12 cellular contexts compared by ENCODE assay signal in the genomic region with DNA sequence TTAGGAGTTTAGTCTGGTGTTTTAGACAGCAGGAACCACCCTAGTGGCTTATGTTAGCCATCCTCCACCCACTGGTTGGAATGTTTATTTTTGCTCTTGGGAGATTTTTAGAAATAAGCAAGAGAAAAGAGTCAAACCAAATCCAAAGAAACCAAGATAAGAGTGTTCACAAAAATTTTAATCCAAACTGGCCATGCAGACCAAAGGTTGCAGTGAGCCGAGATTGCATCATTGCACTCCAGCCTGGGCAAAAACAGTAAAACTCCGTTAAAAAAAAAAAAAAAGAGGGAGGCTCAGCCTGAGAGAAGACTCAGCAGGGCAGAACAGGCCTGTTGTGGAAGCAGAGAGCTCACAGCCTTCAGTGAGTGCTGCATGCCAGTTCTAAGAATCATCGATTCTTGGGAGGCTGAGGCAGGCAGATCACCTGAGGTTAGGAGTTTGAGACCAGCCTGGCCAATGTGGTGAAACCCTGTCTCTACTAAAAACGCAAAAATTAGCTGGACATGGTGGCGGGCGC. TPM values are rescaled to one million over a fixed set of nuclear protein-coding genes. Genes with fewer than 3 reads are reported as not detected.
DNase-seq lines count a peak whose midpoint lies in the region; ATAC-seq and TF ChIP-seq lines count a peak whose summit lies in the region.
"Had no signal": no experiment of that assay in that cellular context is flagged by ENCODE, and none has a peak within 500 bp of the region (broad histone marks: within the 10 kb centered on the region; RNA-seq: fewer than 3 reads in every experiment).

No MANE protein-coding gene starts in this region.

- H3K27ac ChIP-seq in left ventricle myocardium inferior (replicated peaks) (no peak overlapping the region), brain microvascular endothelial cell (no peak overlapping the region), lower lobe of right lung (no peak overlapping the region), aorta (ENCODE audit: low read depth in 1 of 2, low read length in 2 of 2) (no peak overlapping the region), Karpas-422 (ENCODE audit: low read length) (no peak overlapping the region), substantia nigra (ENCODE audit: low read depth, low read length, poor library complexity, severe bottlenecking) (no peak overlapping the region)
- H3K27ac ChIP-seq: SK-N-MC had no signal

- H3K27me3 ChIP-seq in left ventricle myocardium inferior (ENCODE audit: low read depth) (no peaks in the 10 kb centered on the region), brain microvascular endothelial cell (replicated peaks) (no peaks in the 10 kb centered on the region), lower lobe of right lung (ENCODE audit: low read depth) (no peaks in the 10 kb centered on the region), aorta (ENCODE audit: control insufficient read depth in 1 of 2, insufficient read depth in 2 of 2, low read length in 1 of 2) (no peaks in the 10 kb centered on the region), Karpas-422 (ENCODE audit: low read length) (no peaks in the 10 kb centered on the region)

- H3K9me2 ChIP-seq in Karpas-422 (replicated peaks; ENCODE audit: insufficient read depth, low read length): no peaks in the 10 kb centered on the region

- H2AFZ ChIP-seq in Karpas-422 (ENCODE audit: low read length): no peak overlapping the region

- TF ChIP-seq CTCF in left ventricle myocardium inferior (IDR thresholded peaks at IDR 0.05; ENCODE audit: borderline replicate concordance): no peak
- peak; percentile 22 for TF ChIP-seq CTCF in brain microvascular endothelial cell (IDR thresholded peaks at IDR 0.05; ENCODE audit: low read depth, low read length, missing control alignments)
- TF ChIP-seq CTCF in lower lobe of right lung (IDR thresholded peaks at IDR 0.05): no peak

- H3K36me3 ChIP-seq in left ventricle myocardium inferior: no peaks in the 10 kb centered on the region
- no peaks in the 10 kb centered on the region for H3K36me3 ChIP-seq in brain microvascular endothelial cell (replicated peaks)
- H3K36me3 ChIP-seq in lower lobe of right lung: no peaks in the 10 kb centered on the region
- H3K36me3 ChIP-seq in aorta (ENCODE audit: control insufficient read depth in 1 of 2, insufficient read depth in 2 of 2, low read length in 1 of 2): no peaks in the 10 kb centered on the region
- no peaks in the 10 kb centered on the region for H3K36me3 ChIP-seq in Karpas-422 (ENCODE audit: insufficient read depth, low read length)

- H3K4me3 ChIP-seq in left ventricle myocardium inferior (no peak overlapping the region), brain microvascular endothelial cell (ENCODE audit: low read depth, low read length) (no peak overlapping the region), lower lobe of right lung (no peak overlapping the region), aorta (ENCODE audit: low read length in 2 of 2) (no peak overlapping the region), Karpas-422 (ENCODE audit: low read length) (no peak overlapping the region)
- H3K4me3 ChIP-seq: SK-N-MC had no signal

- ATAC-seq in Right ventricle myocardium superior (ENCODE audit: poor library complexity) (peak; percentile 72), lower lobe of right lung (peak; percentile 33 to 53), aorta (ENCODE audit: low FRiP score) (peak; percentile 57)

- in situ Hi-C loops in brain microvascular endothelial cell (cut with HindIII; ENCODE audit: low pct_ligation_motif_present, low sequenced_read_pairs): no loop called here

- DNase-seq in Right ventricle myocardium superior (no peak), left ventricle myocardium inferior (no peak), brain microvascular endothelial cell (peak; percentile 28), lower lobe of right lung (no peak), aorta (peak in 1 of 2 donors; percentile 58), Karpas-422 (no peak), substantia nigra (lab: John Stamatoyannopoulos, UW) (no peak), NCI-H1092 treated with DMSO at 0.1 percent for 48 hours (lab: John Stamatoyannopoulos, UW) (no peak)
- DNase-seq: activated naive CD4-positive, alpha-beta T cell treated with anti-CD3 and anti-CD28 coated beads, Interleukin-2, amount 10 ng/mL, durations not matched to agents 7 days and 5 days had no signal

- H4K20me1 ChIP-seq in Karpas-422 (ENCODE audit: insufficient read depth, low read depth, low read length): no peaks in the 10 kb centered on the region

- H3K79me2 ChIP-seq in Karpas-422 (ENCODE audit: low read length): no peaks in the 10 kb centered on the region

- no peak overlapping the region for H3K4me2 ChIP-seq in Karpas-422 (ENCODE audit: low read depth, low read length, poor library complexity, severe bottlenecking)

- no peak overlapping the region for H3K9ac ChIP-seq in Karpas-422 (ENCODE audit: low read length)

- 44 to 46% methylated on average over 6 of the region's 6 CpGs for WGBS in aorta, 2 donors

- no peaks in the 10 kb centered on the region for H3K4me1 ChIP-seq in left ventricle myocardium inferior
- H3K4me1 ChIP-seq in lower lobe of right lung: peaks cover 11% of the 10 kb centered on the region
- H3K4me1 ChIP-seq in aorta (ENCODE audit: control insufficient read depth in 1 of 2, insufficient read depth in 2 of 2, low read length in 2 of 2): no peaks in the 10 kb centered on the region
- H3K4me1 ChIP-seq in Karpas-422 (ENCODE audit: low read length): peaks cover 2% of the 10 kb centered on the region; the same call in 1 of the 2 replicates

- H3K9me3 ChIP-seq in left ventricle myocardium inferior (replicated peaks) (no peaks in the 10 kb centered on the region), lower lobe of right lung (no peaks in the 10 kb centered on the region), aorta (ENCODE audit: control insufficient read depth, low read length) (no peaks in the 10 kb centered on the region), Karpas-422 (ENCODE audit: low read length) (no peaks in the 10 kb centered on the region)

- intact Hi-C loops in Right ventricle myocardium superior (cut with DNase I): no loop called here
- intact Hi-C loops in left ventricle myocardium inferior (cut with micrococcal nuclease): no loop called here
- intact Hi-C loops in lower lobe of right lung (cut with DNase I): no loop called here
- intact Hi-C loops in aorta (cut with DNase I): no loop called here

RNA-seq across cellular contexts. Expression of a gene that starts 12.2 kb away (rescaled TPM):
- 0.65 TPM for total RNA-seq in Right ventricle myocardium superior
- total RNA-seq in left ventricle myocardium inferior: 0.63 TPM
- total RNA-seq in lower lobe of right lung: 11.2 TPM
- 1 to 10 TPM; 2.6 to 3.1 TPM for total RNA-seq in aorta
- polyA plus RNA-seq in aorta: 1 to 10 TPM in 1 of 2 donors, under 1 TPM in 1; 0.28 to 1.1 TPM
- 0.86 and 2.5 TPM in 2 replicates for total RNA-seq in Karpas-422 (2014; rRNA removed; shearing (Covaris generic); ENCODE audit: low replicate concordance)
- total RNA-seq: A673 had no signal
- polyA plus RNA-seq: keratinocyte had no signal

RNA-seq across cellular contexts. Expression of a gene that starts 20.0 kb away (rescaled TPM):
- not detected for total RNA-seq in Right ventricle myocardium superior
- not detected for total RNA-seq in left ventricle myocardium inferior
- total RNA-seq in lower lobe of right lung: not detected
- total RNA-seq in aorta: under 1 TPM in 1 of 2 donors, not detected in 1; 0.12 TPM
- 10 to 100 TPM in 1 of 2 donors, 1 to 10 TPM in 1; 4.3 to 23.9 TPM for polyA plus RNA-seq in aorta
- not detected in 2 replicates for total RNA-seq in Karpas-422 (2014; rRNA removed; shearing (Covaris generic); ENCODE audit: low replicate concordance)
- total RNA-seq: A673 had no signal
- polyA plus RNA-seq: keratinocyte had no signal

RNA-seq across cellular contexts. Expression of a gene that starts 32.5 kb away (rescaled TPM):
- 59.8 TPM for total RNA-seq in Right ventricle myocardium superior
- total RNA-seq in left ventricle myocardium inferior: 46.9 TPM
- 21.8 TPM for total RNA-seq in lower lobe of right lung
- total RNA-seq in aorta: 10 to 100 TPM in 1 of 2 donors, 1 to 10 TPM in 1; 7.4 to 13.0 TPM
- polyA plus RNA-seq in aorta: 10 to 100 TPM; 10.6 to 41.4 TPM
- 75.4 and 105 TPM in 2 replicates for total RNA-seq in Karpas-422 (2014; rRNA removed; shearing (Covaris generic); ENCODE audit: low replicate concordance)

RNA-seq across cellular contexts. Expression of a gene that starts 48.3 kb away (rescaled TPM):
- 74.0 TPM for total RNA-seq in Right ventricle myocardium superior
- total RNA-seq in left ventricle myocardium inferior: 77.6 TPM
- 169 TPM for total RNA-seq in lower lobe of right lung
- 100 to 1,000 TPM; 109 to 127 TPM for total RNA-seq in aorta
- 100 to 1,000 TPM; 112 to 121 TPM for polyA plus RNA-seq in aorta
- total RNA-seq in Karpas-422 (2014; rRNA removed; shearing (Covaris generic); ENCODE audit: low replicate concordance): 118 and 320 TPM in 2 replicates

RNA-seq across cellular contexts. Expression of a gene that starts 54.0 kb away (rescaled TPM):
- total RNA-seq in Right ventricle myocardium superior (3.3 TPM), left ventricle myocardium inferior (2.1 TPM), lower lobe of right lung (3.2 TPM), aorta (10 to 100 TPM; 10.9 to 30.6 TPM)
- polyA plus RNA-seq in aorta: 10 to 100 TPM in 1 of 2 donors, 1 to 10 TPM in 1; 5.3 to 36.6 TPM
- 0.87 and 3.5 TPM in 2 replicates for total RNA-seq in Karpas-422 (2014; rRNA removed; shearing (Covaris generic); ENCODE audit: low replicate concordance)
- polyA plus RNA-seq: keratinocyte had no signal
